Comparison of ENCODE assay signal across 26 cellular contexts in the genomic region with DNA sequence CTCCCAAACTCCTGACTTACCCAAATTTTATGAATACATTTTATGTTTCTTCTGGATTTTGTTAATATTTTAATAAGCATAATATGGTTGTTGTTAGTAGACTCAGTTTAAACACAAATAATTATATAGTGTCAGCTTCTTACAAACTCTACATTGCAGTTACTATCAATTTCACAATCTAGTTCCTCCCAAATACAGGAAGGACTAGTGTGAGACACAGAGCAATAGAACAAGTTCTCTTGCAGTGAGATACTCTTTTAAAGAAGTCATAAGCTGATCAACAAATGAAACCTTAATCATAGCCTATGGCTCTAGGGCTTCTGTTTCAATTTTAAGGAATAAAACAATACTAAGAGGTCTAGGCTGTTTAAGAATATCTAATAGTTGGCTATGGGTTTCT.
"Had no signal": no experiment of that assay in that cellular context is flagged by ENCODE, and none has a peak within 500 bp of the region (broad histone marks: within the 10 kb centered on the region; RNA-seq: fewer than 3 reads in every experiment).

No MANE protein-coding gene starts in this region.

- DNase-seq: activated B cell treated with CpG ODN at 0.5 μM for 24 hours; activated CD4-positive, alpha-beta memory T cell treated with anti-CD3 and anti-CD28 coated beads for 36 hours; activated CD4-positive, alpha-beta T cell treated with anti-CD3 and anti-CD28 coated beads, Interleukin-2, amount 10 ng/mL, durations not matched to agents 7 days and 5 days; activated CD8-positive, alpha-beta memory T cell treated with anti-CD3 and anti-CD28 coated beads for 24 hours; activated gamma-delta T cell; activated naive CD4-positive, alpha-beta T cell treated with anti-CD3 and anti-CD28 coated beads for 36 hours; activated naive CD8-positive, alpha-beta T cell treated with anti-CD3 and anti-CD28 coated beads for 36 hours; activated T-cell treated with anti-CD3 and anti-CD28 coated beads, Interleukin-2, amount 50 U/mL, for 4 hours; brain microvascular endothelial cell; cerebellar nuclear complex; MG63; NCI-H1092; NCI-H1417; NCI-H1930; NCI-H2107; NCI-H2171 treated with DMSO at 0.1 percent for 48 hours; NCI-H345; NCI-H510A; NCI-H526 treated with DMSO at 0.1 percent for 48 hours; NCI-H82; PC-9; SHP77 treated with DMSO at 0.1 percent for 48 hours had no signal

- H3K9me3 ChIP-seq: MG63 had no signal

- H3K27ac ChIP-seq: brain microvascular endothelial cell, KMS-11, PC-9, SK-N-MC had no signal

- H3K4me3 Mint-ChIP-seq: activated B cell treated with CpG ODN at 0.5 μM for 24 hours; activated CD4-positive, alpha-beta memory T cell treated with anti-CD3 and anti-CD28 coated beads for 36 hours; activated CD4-positive, alpha-beta T cell treated with anti-CD3 and anti-CD28 coated beads, Interleukin-2, amount 10 ng/mL, durations not matched to agents 7 days and 5 days; activated naive CD4-positive, alpha-beta T cell treated with anti-CD3 and anti-CD28 coated beads for 36 hours; activated naive CD8-positive, alpha-beta T cell treated with anti-CD3 and anti-CD28 coated beads for 36 hours; activated T-cell treated with anti-CD3 and anti-CD28 coated beads, Interleukin-2, amount 50 U/mL, for 4 hours; dendritic cell treated with granulocyte-macrophage colony-stimulating factor and Interleukin-4, amounts not matched to agents 40 ng/mL and 50 ng/mL, for 4 days; T-helper 1 cell treated with Interleukin-12 subunit alpha and Interleukin-12 subunit beta and Interleukin-4 antibody, amounts not matched to agents 30 μg/mL and 1 μg/mL, for 36 hours had no signal

- H3K4me3 ChIP-seq: MG63, PC-9, SK-N-MC had no signal

- H3K27ac Mint-ChIP-seq: activated B cell treated with CpG ODN at 0.5 μM for 24 hours; activated CD4-positive, alpha-beta memory T cell treated with anti-CD3 and anti-CD28 coated beads for 36 hours; activated CD4-positive, alpha-beta T cell treated with anti-CD3 and anti-CD28 coated beads, Interleukin-2, amount 10 ng/mL, durations not matched to agents 7 days and 5 days; activated naive CD4-positive, alpha-beta T cell treated with anti-CD3 and anti-CD28 coated beads for 36 hours; activated naive CD8-positive, alpha-beta T cell treated with anti-CD3 and anti-CD28 coated beads for 36 hours; dendritic cell treated with granulocyte-macrophage colony-stimulating factor and Interleukin-4, amounts not matched to agents 40 ng/mL and 50 ng/mL, for 4 days; T-helper 1 cell treated with Interleukin-12 subunit alpha and Interleukin-12 subunit beta and Interleukin-4 antibody, amounts not matched to agents 30 μg/mL and 1 μg/mL, for 36 hours had no signal

- ATAC-seq: activated T-cell treated with anti-CD3 and anti-CD28 coated beads, Interleukin-2, amount 50 U/mL, for 4 hours had no signal

- H3K27me3 ChIP-seq: brain microvascular endothelial cell, MG63 had no signal

- H3K9me3 Mint-ChIP-seq: activated B cell treated with CpG ODN at 0.5 μM for 24 hours; activated CD4-positive, alpha-beta memory T cell treated with anti-CD3 and anti-CD28 coated beads for 36 hours; activated CD4-positive, alpha-beta T cell treated with anti-CD3 and anti-CD28 coated beads, Interleukin-2, amount 10 ng/mL, durations not matched to agents 7 days and 5 days; activated naive CD4-positive, alpha-beta T cell treated with anti-CD3 and anti-CD28 coated beads for 36 hours; activated naive CD8-positive, alpha-beta T cell treated with anti-CD3 and anti-CD28 coated beads for 36 hours; activated T-cell treated with anti-CD3 and anti-CD28 coated beads, Interleukin-2, amount 50 U/mL, for 4 hours; dendritic cell treated with granulocyte-macrophage colony-stimulating factor and Interleukin-4, amounts not matched to agents 40 ng/mL and 50 ng/mL, for 4 days; T-helper 1 cell treated with Interleukin-12 subunit alpha and Interleukin-12 subunit beta and Interleukin-4 antibody, amounts not matched to agents 30 μg/mL and 1 μg/mL, for 36 hours had no signal

- H3K36me3 Mint-ChIP-seq: activated CD4-positive, alpha-beta memory T cell treated with anti-CD3 and anti-CD28 coated beads for 36 hours; activated naive CD8-positive, alpha-beta T cell treated with anti-CD3 and anti-CD28 coated beads for 36 hours had no signal

- H3K4me1 Mint-ChIP-seq: activated B cell treated with CpG ODN at 0.5 μM for 24 hours; activated CD4-positive, alpha-beta T cell treated with anti-CD3 and anti-CD28 coated beads, Interleukin-2, amount 10 ng/mL, durations not matched to agents 7 days and 5 days; activated naive CD8-positive, alpha-beta T cell treated with anti-CD3 and anti-CD28 coated beads for 36 hours had no signal
